10 cellular contexts compared by ENCODE assay signal in the genomic region with DNA sequence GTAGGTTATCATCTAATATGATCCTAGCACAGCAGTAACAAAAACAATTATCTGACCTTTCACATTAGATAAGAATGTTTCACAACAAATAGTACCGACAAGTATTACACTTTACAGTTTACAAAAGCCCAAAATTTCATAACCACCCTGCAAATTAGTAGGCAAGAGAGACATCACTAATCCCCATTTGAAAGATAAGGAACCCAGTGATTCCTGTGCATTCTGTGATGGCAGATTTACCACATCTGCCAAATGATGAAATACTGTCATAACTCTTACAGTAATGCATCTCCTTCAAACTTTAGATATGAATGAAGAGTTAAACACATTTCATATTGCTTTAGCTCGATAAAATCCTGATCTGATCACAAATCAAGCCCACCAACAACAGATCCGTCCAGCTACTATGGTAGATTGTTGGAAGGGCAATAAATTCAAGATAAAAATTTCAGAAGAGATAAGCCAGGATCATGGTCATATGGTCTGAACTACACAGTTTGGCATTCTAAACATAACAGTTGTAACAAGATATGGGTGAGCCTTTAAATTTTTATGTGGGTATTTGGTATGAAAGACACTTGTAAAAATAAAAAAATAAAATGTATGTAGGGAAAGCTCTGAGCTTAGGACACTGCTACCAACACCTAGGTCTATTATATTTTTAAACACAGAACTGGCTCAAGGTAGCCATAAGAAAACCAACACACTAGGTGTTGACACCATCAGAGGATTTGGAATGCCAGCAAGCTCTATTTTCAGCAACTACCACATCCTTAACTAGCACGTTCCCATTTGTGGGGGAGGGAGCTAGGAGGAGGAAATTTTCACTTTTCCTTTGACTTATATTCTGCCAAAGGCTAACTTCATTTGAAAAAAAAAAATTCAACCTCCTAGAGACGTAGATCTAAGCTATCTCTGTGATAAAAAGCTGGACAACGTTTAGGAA. TPM values are rescaled to one million over a fixed set of nuclear protein-coding genes. Genes with fewer than 3 reads are reported as not detected.
DNase-seq lines count a peak whose midpoint lies in the region; ATAC-seq, FAIRE-seq and TF ChIP-seq lines count a peak whose summit lies in the region.
"Had no signal": no experiment of that assay in that cellular context is flagged by ENCODE, and none has a peak within 500 bp of the region (broad histone marks: within the 10 kb centered on the region; RNA-seq: fewer than 3 reads in every experiment).

No MANE protein-coding gene starts in this region.

- no peak overlapping the region for H3K4ac ChIP-seq in neuronal stem cell (ENCODE audit: low read length)

- DNase-seq in stimulated activated naive CD8-positive, alpha-beta T cell treated with anti-CD3 and anti-CD28 coated beads, Interleukin-15, Interleukin-2, amounts not matched to agents 100 U/mL and 50 U/mL, for 24 hours: no peak
- DNase-seq in K562 (ENCODE audit: extremely low read depth in 1 of 4, low spot score in 3 of 4) (no peak), neuronal stem cell (ENCODE audit: low spot score) (no peak), mucosa of gallbladder (ENCODE audit: low spot score) (no peak)
- no peak for DNase-seq in activated CD4-positive, CD25-positive, alpha-beta regulatory T cell treated with anti-CD3 and anti-CD28 coated beads, Interleukin-2, amount 50 U/mL, for 72 hours
- DNase-seq: COR-L47 had no signal

- peaks cover 100% of the 10 kb centered on the region for H3K79me2 ChIP-seq in K562 (ENCODE audit: control insufficient read depth, insufficient read depth, low read length)

- H2BK120ac ChIP-seq in neuronal stem cell (ENCODE audit: low read depth, low read length): no peak overlapping the region

- H3K27ac Mint-ChIP-seq in stimulated activated naive CD8-positive, alpha-beta T cell treated with anti-CD3 and anti-CD28 coated beads, Interleukin-15, Interleukin-2, amounts not matched to agents 100 ng/mL and 50 ng/mL, for 24 hours: peak overlapping the region; percentile 37

- no peak overlapping the region for H3K14ac ChIP-seq in neuronal stem cell (ENCODE audit: low read length)

- no peak overlapping the region for H3K4me3 ChIP-seq in K562
- peak overlapping the region in 1 of 2 donors; percentile 22 for H3K4me3 ChIP-seq in muscle layer of duodenum (ENCODE audit: low read depth in 1 of 2, low read length in 2 of 2)
- no peak overlapping the region for H3K4me3 ChIP-seq in neuronal stem cell (ENCODE audit: low read length in 2 of 2)

- POLR2A ChIA-PET in K562 (lab: Yijun Ruan, JAX): interaction anchor here (0.7 to 2.6 kb wide), 7 partner anchors 7 to 25 kb away, joined by 3 to 17 read pairs (median 5); a partner anchor contains a TSS

- no peak for TF ChIP-seq RAD21 in K562 (CRISPR knock-in tag; conservative IDR thresholded peaks at IDR 0.05 in 1 of 2, IDR thresholded peaks at IDR 0.05 in 1 of 2)

- BruUV-seq in K562 (replicated peaks; lab: Mats Ljungman, UMichigan): TSS peak; percentile 1

- ATAC-seq in stimulated activated naive CD8-positive, alpha-beta T cell treated with anti-CD3 and anti-CD28 coated beads, Interleukin-15, Interleukin-2, amounts not matched to agents 100 U/mL and 50 U/mL, for 24 hours: no peak
- ATAC-seq in K562: peak; percentile 47
- no peak for ATAC-seq in GM18519 (IDR thresholded peaks at IDR 0.05; ENCODE audit: low FRiP score, unreplicated experiment)

- H2AFZ ChIP-seq in K562 (ENCODE audit: low read depth, low read length) (no peak overlapping the region), neuronal stem cell (ENCODE audit: low read length) (no peak overlapping the region)

- H3K36me3 Mint-ChIP-seq in stimulated activated naive CD8-positive, alpha-beta T cell treated with anti-CD3 and anti-CD28 coated beads, Interleukin-15, Interleukin-2, amounts not matched to agents 100 ng/mL and 50 ng/mL, for 24 hours (ENCODE audit: low read depth): peaks cover 32% of the 10 kb centered on the region

- H2AK5ac ChIP-seq in neuronal stem cell (ENCODE audit: low read depth, low read length): no peak overlapping the region

- no peak for TF ChIP-seq CTCF in K562 (IDR thresholded peaks at IDR 0.05 in 2 of 3, conservative IDR thresholded peaks at IDR 0.05 in 1 of 3; ENCODE audit: insufficient read depth in 2 of 3, low read depth in 1 of 3, low read length in 3 of 3)

- H3K9me1 ChIP-seq in K562 (ENCODE audit: control insufficient read depth, insufficient read depth, low read length): peaks cover 5% of the 10 kb centered on the region

- no peak overlapping the region for H3K18ac ChIP-seq in neuronal stem cell (ENCODE audit: low read length)

- peak overlapping the region in 1 of 2 experiments; percentile 7; a peak in 1 of 4 replicates for H3K9ac ChIP-seq in K562 (ENCODE audit: insufficient read depth in 1 of 2, low read depth in 2 of 2, low read length in 2 of 2)
- H3K9ac ChIP-seq in neuronal stem cell (ENCODE audit: low read depth, low read length, poor library complexity): no peak overlapping the region

- no peaks in the 10 kb centered on the region for H3K27me3 ChIP-seq in K562 (ENCODE audit: control insufficient read depth in 2 of 2, insufficient read depth in 2 of 2, low read length in 2 of 2)
- no peaks in the 10 kb centered on the region for H3K27me3 ChIP-seq in muscle layer of duodenum (ENCODE audit: low read depth, low read length)
- no peaks in the 10 kb centered on the region for H3K27me3 ChIP-seq in neuronal stem cell (ENCODE audit: control insufficient read depth in 3 of 3, insufficient read depth in 3 of 3, low read depth in 1 of 3, low read length in 3 of 3)

- H3K36me3 ChIP-seq in K562 (ENCODE audit: control insufficient read depth, insufficient read depth, low read length) (peaks cover 29% of the 10 kb centered on the region; the same call in 2 of the 3 replicates), muscle layer of duodenum (ENCODE audit: control insufficient read depth in 1 of 2, insufficient read depth in 2 of 2, low read length in 2 of 2) (no peaks in the 10 kb centered on the region), neuronal stem cell (replicated peaks in 1 of 2; ENCODE audit: control insufficient read depth in 2 of 2, insufficient read depth in 2 of 2, low read length in 2 of 2) (peaks cover 1 to 86% of the 10 kb centered on the region in 2 donors)

- H3K23ac ChIP-seq in neuronal stem cell (ENCODE audit: low read depth, low read length, poor library complexity): no peak overlapping the region

- in situ Hi-C loops in K562 (cut with MboI): no loop called here

- no peaks in the 10 kb centered on the region for H3K9me3 Mint-ChIP-seq in stimulated activated naive CD8-positive, alpha-beta T cell treated with anti-CD3 and anti-CD28 coated beads, Interleukin-15, Interleukin-2, amounts not matched to agents 100 ng/mL and 50 ng/mL, for 24 hours

- H3K4me2 ChIP-seq in K562 (ENCODE audit: insufficient read depth, low read length) (peak overlapping the region; percentile 49; the same call in 1 of the 2 replicates), neuronal stem cell (ENCODE audit: insufficient read depth, low read length, poor library complexity, severe bottlenecking) (no peak overlapping the region)

- no peaks in the 10 kb centered on the region for H3K27me3 Mint-ChIP-seq in stimulated activated naive CD8-positive, alpha-beta T cell treated with anti-CD3 and anti-CD28 coated beads, Interleukin-15, Interleukin-2, amounts not matched to agents 100 ng/mL and 50 ng/mL, for 24 hours

- TF ChIP-seq EP300 in K562 (IDR thresholded peaks at IDR 0.05; ENCODE audit: low read length): peak; percentile 56; the same call in 1 of the 2 replicates

- no peaks in the 10 kb centered on the region for H3K79me1 ChIP-seq in neuronal stem cell (ENCODE audit: low read depth, low read length)

- H3K4me1 Mint-ChIP-seq in stimulated activated naive CD8-positive, alpha-beta T cell treated with anti-CD3 and anti-CD28 coated beads, Interleukin-15, Interleukin-2, amounts not matched to agents 100 ng/mL and 50 ng/mL, for 24 hours (ENCODE audit: low read depth): peaks cover 85% of the 10 kb centered on the region

- H3K4me1 ChIP-seq in K562 (replicated peaks in 1 of 2; ENCODE audit: control insufficient read depth in 2 of 2, insufficient read depth in 2 of 2, low read length in 2 of 2) (peaks cover 26 to 27% of the 10 kb centered on the region in 2 experiments; a peak in 4 of 5 replicates), muscle layer of duodenum (ENCODE audit: control insufficient read depth in 1 of 2, insufficient read depth in 2 of 2, low read length in 2 of 2) (peaks cover 17 to 77% of the 10 kb centered on the region in 2 donors), neuronal stem cell (ENCODE audit: control insufficient read depth in 2 of 2, insufficient read depth in 1 of 2, low read depth in 1 of 2, low read length in 2 of 2) (peaks cover 0 to 7% of the 10 kb centered on the region in 2 donors)

- H3K9me3 ChIP-seq in K562 (replicated peaks; ENCODE audit: control insufficient read depth, insufficient read depth, low read depth, low read length) (no peaks in the 10 kb centered on the region), muscle layer of duodenum (ENCODE audit: control insufficient read depth in 1 of 2, low read length in 2 of 2) (no peaks in the 10 kb centered on the region), neuronal stem cell (replicated peaks in 1 of 2; ENCODE audit: control insufficient read depth in 2 of 2, insufficient read depth in 1 of 2, low read depth in 1 of 2, low read length in 2 of 2) (no peaks in the 10 kb centered on the region)

- intact Hi-C loops in K562 (cut with micrococcal nuclease): no loop called here

- H3K4me3 Mint-ChIP-seq in stimulated activated naive CD8-positive, alpha-beta T cell treated with anti-CD3 and anti-CD28 coated beads, Interleukin-15, Interleukin-2, amounts not matched to agents 100 ng/mL and 50 ng/mL, for 24 hours: peak overlapping the region; percentile 20

- H4K91ac ChIP-seq in neuronal stem cell (ENCODE audit: low read depth, low read length, poor library complexity): no peak overlapping the region

- no peak for FAIRE-seq in K562 (lab: Jason Lieb, UNC)
- FAIRE-seq: GM19239 had no signal

- no peak overlapping the region for H2BK5ac ChIP-seq in neuronal stem cell (ENCODE audit: low read length)

- no peak for TF ChIP-seq POLR2A in K562 (conservative IDR thresholded peaks at IDR 0.05)

- H3K27ac ChIP-seq in K562 (ENCODE audit: extremely low read depth, low read depth, low read length): peak overlapping the region; percentile 5; the same call in 2 of the 3 replicates
- H3K27ac ChIP-seq in muscle layer of duodenum (ENCODE audit: low read length): peak overlapping the region; percentile 37
- no peak overlapping the region for H3K27ac ChIP-seq in neuronal stem cell (replicated peaks; ENCODE audit: low read length)

- H4K8ac ChIP-seq in neuronal stem cell (ENCODE audit: low read depth, low read length): no peak overlapping the region

- WGBS in K562 (ENCODE audit: insufficient coverage, low coverage, missing lambda C conversion rate): 4% methylated on average over 6 of the region's 6 CpGs
- WGBS in neuronal stem cell (ENCODE audit: extremely low coverage in 2 of 2, insufficient read length in 2 of 2, insufficient replicate concordance in 1 of 2), 2 donors: no CpG with 5 or more reads among the region's 6 CpGs

- no peak overlapping the region for H2BK12ac ChIP-seq in neuronal stem cell (ENCODE audit: low read length)

- peaks cover 67% of the 10 kb centered on the region for H4K20me1 ChIP-seq in K562 (replicated peaks; ENCODE audit: control insufficient read depth, insufficient read depth, low read length)

- H2BK15ac ChIP-seq in neuronal stem cell (ENCODE audit: low read length): no peak overlapping the region

- CTCF ChIA-PET in K562 (lab: Yijun Ruan, JAX; ENCODE audit: low intra/inter-chr PET ratio): no interaction called here

RNA-seq across cellular contexts. Expression of a gene that starts 9.3 kb away (rescaled TPM):
- total RNA-seq in K562 (2011; cell fraction: chromatin; rRNA removed; ENCODE audit: low replicate concordance): 89.4 and 152 TPM in 2 replicates
- total RNA-seq in K562 (2011; cell fraction: nucleolus; rRNA removed): 61.4 and 88.2 TPM in 2 replicates
- 127 and 150 TPM in 2 replicates for total RNA-seq in K562 (2011; cell fraction: nucleoplasm; rRNA removed)
- 234 and 310 TPM in 2 replicates for total RNA-seq in K562 (2014; rRNA removed)
- 184 and 193 TPM in 2 replicates for total RNA-seq in K562 (2014; rRNA removed; fragmentation: Illumina TruSeq; extraction: Trizol)
- total RNA-seq in K562 (2015; rRNA removed; fragmentation: Illumina TruSeq; extraction: Trizol): 224 TPM in 2 replicates
- 466 and 488 TPM in 2 replicates for total RNA-seq in K562 (2021)
- 480 and 622 TPM in 2 replicates for polyA plus RNA-seq in K562 (2011; rRNA removed)
- 198 and 388 TPM in 2 replicates for polyA plus RNA-seq in K562 (2011; cell fraction: cytosol; rRNA removed)
- polyA plus RNA-seq in K562 (2011; cell fraction: nucleus; rRNA removed): 77.5 and 131 TPM in 2 replicates
- polyA plus RNA-seq in K562 (2012): 300 and 685 TPM in 2 replicates
- 402 and 448 TPM in 2 replicates for polyA plus RNA-seq in K562 (2014; fragmentation: Illumina TruSeq; extraction: Trizol)
- 100 to 1,000 TPM; 323 to 513 TPM for polyA plus RNA-seq in K562 (2014; fragmentation: Nextera tagmentation; extraction: Ambion mirVana)
- 576 and 727 TPM in 2 replicates for polyA plus RNA-seq in K562 (2014; rRNA removed)
- polyA minus RNA-seq in K562 (2011; rRNA and poly(A)+ RNA removed): 684 and 865 TPM in 2 replicates
- polyA minus RNA-seq in K562 (2011; cell fraction: cytosol; rRNA and poly(A)+ RNA removed): 251 and 367 TPM in 2 replicates
- polyA minus RNA-seq in K562 (2011; cell fraction: nucleus; rRNA and poly(A)+ RNA removed): 34.3 and 69.4 TPM in 2 replicates
- polyA plus RNA-seq in neuronal stem cell (2013, experiment 1 of 2): 1,173 TPM
- polyA plus RNA-seq in neuronal stem cell (2013, experiment 2 of 2): 1,178 TPM
- 384 TPM for total RNA-seq in mucosa of gallbladder
